In genomic region chr14:99803106-99803437, GRCh38 we compare ENCODE assay signal across 16 cellular contexts. TPM values are rescaled to one million over a fixed set of nuclear protein-coding genes. Genes with fewer than 3 reads are reported as not detected.
A peak's percentile ranks its signal among the peaks of the same experiment; 100 is the strongest.
DNase-seq lines count a peak whose midpoint lies in the region; ATAC-seq and TF ChIP-seq lines count a peak whose summit lies in the region.
"Had no signal": no experiment of that assay in that cellular context is flagged by ENCODE, and none has a peak within 500 bp of the region (broad histone marks: within the 10 kb centered on the region; RNA-seq: fewer than 3 reads in every experiment).

No MANE protein-coding gene starts in this region.

- H3K27ac ChIP-seq in RWPE2 (ENCODE audit: poor library complexity, severe bottlenecking) (no peak overlapping the region), neural progenitor cell (no peak overlapping the region), PC-3 (ENCODE audit: low read length) (no peak overlapping the region)

- H2AFZ ChIP-seq in neural progenitor cell (replicated peaks) (no peak overlapping the region), PC-3 (ENCODE audit: low read length) (no peak overlapping the region)

- peaks cover 4% of the 10 kb centered on the region for H3K27me3 Mint-ChIP-seq in neural progenitor cell (ENCODE audit: insufficient read depth, low read depth)

- intact Hi-C loops in PC-3 (cut with micrococcal nuclease) = no loop called here

- H3K36me3 ChIP-seq in RWPE2 (ENCODE audit: low read depth) (no peaks in the 10 kb centered on the region), neural progenitor cell (no peaks in the 10 kb centered on the region), PC-3 (ENCODE audit: low read depth, low read length) (no peaks in the 10 kb centered on the region)

- DNase-seq in DMS79 treated with DMSO at 0.1 percent for 48 hours (lab: John Stamatoyannopoulos, UW) = peak; percentile 78
- DNase-seq in NCI-H1105 (lab: John Stamatoyannopoulos, UW) = peak; percentile 71
- peak; percentile 23 for DNase-seq in RWPE2 (ENCODE audit: low spot score)
- no peak for DNase-seq in neural progenitor cell (ENCODE audit: low spot score)
- no peak for DNase-seq in PC-3
- DNase-seq in COLO829 (ENCODE audit: low spot score) = no peak
- DNase-seq: CD4-positive, CD25-positive, alpha-beta regulatory T cell; KG1; NCI-H146; NCI-H748 treated with DMSO at 0.1 percent for 48 hours; OCI-M1; SIG-M5; T-cell had no signal

- no peak overlapping the region for H3K9ac ChIP-seq in neural progenitor cell
- no peak overlapping the region for H3K9ac ChIP-seq in PC-3 (ENCODE audit: low read length)

- no peaks in the 10 kb centered on the region for H3F3A ChIP-seq in neural progenitor cell (ENCODE audit: low read depth)
- H3F3A ChIP-seq in PC-3 (ENCODE audit: low read length, unreplicated experiment) = no peaks in the 10 kb centered on the region

- no peak overlapping the region for H3K27ac Mint-ChIP-seq in neural progenitor cell
- H3K27ac Mint-ChIP-seq: B cell; CD4-positive, CD25-positive, alpha-beta regulatory T cell; T-cell had no signal

- no TSS peak for BruUV-seq in PC-3 (replicated peaks; lab: Mats Ljungman, UMichigan)

- H3K4me2 ChIP-seq in neural progenitor cell = peak overlapping the region; percentile 28
- no peak overlapping the region for H3K4me2 ChIP-seq in PC-3 (ENCODE audit: low read length)

- no peaks in the 10 kb centered on the region for H3K27me3 ChIP-seq in RWPE2 (ENCODE audit: insufficient read depth, poor library complexity, severe bottlenecking)
- H3K27me3 ChIP-seq in neural progenitor cell = no peaks in the 10 kb centered on the region
- H3K27me3 ChIP-seq in PC-3 (ENCODE audit: low read length) = no peaks in the 10 kb centered on the region

- H4K20me1 ChIP-seq in neural progenitor cell (ENCODE audit: low read depth) (peaks cover 59% of the 10 kb centered on the region), PC-3 (ENCODE audit: low read length) (no peaks in the 10 kb centered on the region)

- no peaks in the 10 kb centered on the region for H3K4me1 ChIP-seq in RWPE2 (ENCODE audit: insufficient read depth, poor library complexity, severe bottlenecking)
- H3K4me1 ChIP-seq in neural progenitor cell = peaks cover 33% of the 10 kb centered on the region
- peaks cover 24% of the 10 kb centered on the region for H3K4me1 ChIP-seq in PC-3 (ENCODE audit: insufficient read depth, low read length)

- H3K79me2 ChIP-seq in neural progenitor cell (ENCODE audit: low read depth) (peaks cover 98% of the 10 kb centered on the region), PC-3 (ENCODE audit: low read length) (no peaks in the 10 kb centered on the region)

- H3K9me3 ChIP-seq in RWPE2 (ENCODE audit: severe bottlenecking) (no peaks in the 10 kb centered on the region), neural progenitor cell (ENCODE audit: low read depth) (no peaks in the 10 kb centered on the region), PC-3 (ENCODE audit: low read length) (no peaks in the 10 kb centered on the region)

- CTCF ChIA-PET in PC-3 (lab: Charles Lee) = no interaction called here

- H3K36me3 Mint-ChIP-seq in neural progenitor cell = peaks cover 6% of the 10 kb centered on the region
- H3K36me3 Mint-ChIP-seq: CD4-positive, CD25-positive, alpha-beta regulatory T cell; T-cell had no signal

- H3K4me3 ChIP-seq in RWPE2 (ENCODE audit: severe bottlenecking) (no peak overlapping the region), neural progenitor cell (no peak overlapping the region), PC-3 (ENCODE audit: low read length) (no peak overlapping the region)

- no peaks in the 10 kb centered on the region for H3K9me3 Mint-ChIP-seq in neural progenitor cell
- H3K9me3 Mint-ChIP-seq: T-cell had no signal

- no peak for ATAC-seq in RWPE2 (ENCODE audit: low read depth)
- ATAC-seq in PC-3 = no peak
- no peak for ATAC-seq in GM18870 (IDR thresholded peaks at IDR 0.05; ENCODE audit: unreplicated experiment)
- ATAC-seq: SK-N-SH treated with all-trans-retinoic acid at 6 μM for 48 hours, T-cell had no signal

- POLR2A ChIA-PET in PC-3 (lab: Charles Lee; ENCODE audit: unreplicated experiment) = interaction anchor here (0.5 kb wide), 1 partner anchor 10 kb away, joined by 4 read pairs; the partner anchor contains the start of gene EML1

- peaks cover 48% of the 10 kb centered on the region for H3K4me1 Mint-ChIP-seq in neural progenitor cell
- H3K4me1 Mint-ChIP-seq: B cell; CD4-positive, CD25-positive, alpha-beta regulatory T cell; T-cell had no signal

- no peak overlapping the region for H3K4me3 Mint-ChIP-seq in neural progenitor cell
- H3K4me3 Mint-ChIP-seq: B cell; CD4-positive, CD25-positive, alpha-beta regulatory T cell; T-cell had no signal

- no peak for TF ChIP-seq CTCF in RWPE2 (IDR thresholded peaks at IDR 0.05; ENCODE audit: poor library complexity, severe bottlenecking)
- TF ChIP-seq CTCF in neural progenitor cell (IDR thresholded peaks at IDR 0.05) = no peak
- TF ChIP-seq CTCF in PC-3 (conservative IDR thresholded peaks at IDR 0.05; ENCODE audit: low read depth, low read length) = no peak

- H3K9me2 ChIP-seq in PC-3 (replicated peaks; ENCODE audit: low read length) = no peaks in the 10 kb centered on the region

RNA-seq across cellular contexts. Expression of gene EML1, which starts 9.9 kb away (rescaled TPM):
- total RNA-seq in neural progenitor cell (ENCODE audit: low replicate concordance) (47.7 and 57.2 TPM in 2 replicates), PC-3 (2014; rRNA removed) (12.0 TPM in 2 replicates)
- total RNA-seq: B cell; CD4-positive, CD25-positive, alpha-beta regulatory T cell had no signal

Comparison
In these comparisons a context has a peak if more than half of its experiments do, and no peak if none do; other contexts are left out.
1. DNase-seq: peak in DMS79 treated with DMSO at 0.1 percent for 48 hours (single experiment), NCI-H1105 (single experiment) and RWPE2 (single experiment); none in neural progenitor cell (single experiment), PC-3 (single experiment) and COLO829 (single experiment).